ENCODE assay signal across 10 cellular contexts in genomic region chr9:129143461-129143927, GRCh38. TPM values are rescaled to one million over a fixed set of nuclear protein-coding genes. Genes with fewer than 3 reads are reported as not detected.
DNase-seq lines count a peak whose midpoint lies in the region; ATAC-seq and TF ChIP-seq lines count a peak whose summit lies in the region.
"Had no signal": no experiment of that assay in that cellular context is flagged by ENCODE, and none has a peak within 500 bp of the region (broad histone marks: within the 10 kb centered on the region; RNA-seq: fewer than 3 reads in every experiment).

No MANE protein-coding gene starts in this region.

- H3K27me3 Mint-ChIP-seq in activated T-helper 1 cell treated with anti-CD3 and anti-CD28 coated beads, Interleukin-12 subunit alpha, Interleukin-12 subunit beta, Interleukin-2, Interleukin-4 antibody, amounts not matched to agents 30 ng/mL and 10 ng/mL and 1 ng/mL, durations not matched to agents 14 hours and 24 hours and 36 hours (ENCODE audit: insufficient read depth): no peaks in the 10 kb centered on the region
- H3K27me3 Mint-ChIP-seq: dendritic cell treated with granulocyte-macrophage colony-stimulating factor and Interleukin-4, amounts not matched to agents 40 ng/mL and 50 ng/mL, for 4 days; stimulated activated naive CD8-positive, alpha-beta T cell treated with anti-CD3 and anti-CD28 coated beads, Interleukin-15, Interleukin-2, amounts not matched to agents 100 ng/mL and 50 ng/mL, for 24 hours had no signal

- H3K4me3 Mint-ChIP-seq in activated T-helper 1 cell treated with anti-CD3 and anti-CD28 coated beads, Interleukin-12 subunit alpha, Interleukin-12 subunit beta, Interleukin-2, Interleukin-4 antibody, amounts not matched to agents 30 ng/mL and 10 ng/mL and 1 ng/mL, durations not matched to agents 14 hours and 24 hours and 36 hours: no peak overlapping the region
- H3K4me3 Mint-ChIP-seq: dendritic cell treated with granulocyte-macrophage colony-stimulating factor and Interleukin-4, amounts not matched to agents 40 ng/mL and 50 ng/mL, for 4 days; stimulated activated naive CD8-positive, alpha-beta T cell treated with anti-CD3 and anti-CD28 coated beads, Interleukin-15, Interleukin-2, amounts not matched to agents 100 ng/mL and 50 ng/mL, for 24 hours had no signal

- H3K27ac Mint-ChIP-seq in activated T-helper 1 cell treated with anti-CD3 and anti-CD28 coated beads, Interleukin-12 subunit alpha, Interleukin-12 subunit beta, Interleukin-2, Interleukin-4 antibody, amounts not matched to agents 30 ng/mL and 10 ng/mL and 1 ng/mL, durations not matched to agents 14 hours and 24 hours and 36 hours: peak overlapping the region; percentile 73
- H3K27ac Mint-ChIP-seq: dendritic cell treated with granulocyte-macrophage colony-stimulating factor and Interleukin-4, amounts not matched to agents 40 ng/mL and 50 ng/mL, for 4 days; stimulated activated naive CD8-positive, alpha-beta T cell treated with anti-CD3 and anti-CD28 coated beads, Interleukin-15, Interleukin-2, amounts not matched to agents 100 ng/mL and 50 ng/mL, for 24 hours had no signal

- DNase-seq in EL: peak; percentile 71
- no peak for DNase-seq in activated T-helper 1 cell treated with anti-CD3 and anti-CD28 coated beads, Interleukin-12 subunit alpha, Interleukin-12 subunit beta, Interleukin-2, Interleukin-4 antibody, amounts not matched to agents 30 ng/mL and 10 ng/mL and 1 ng/mL, durations not matched to agents 14 hours and 24 hours and 36 hours (ENCODE audit: low spot score)
- peak; percentile 80 to 94 for DNase-seq in heart right ventricle
- no peak for DNase-seq in GOT3 (lab: John Stamatoyannopoulos, UW)
- no peak for DNase-seq in SW 1271 (lab: John Stamatoyannopoulos, UW)
- no peak for DNase-seq in AG20443 (ENCODE audit: low spot score)

- H3K27me3 ChIP-seq in heart right ventricle (no peaks in the 10 kb centered on the region), rectal smooth muscle tissue (ENCODE audit: control insufficient read depth, insufficient read depth, low read length) (no peaks in the 10 kb centered on the region)

- no peaks in the 10 kb centered on the region for H3K9me3 Mint-ChIP-seq in activated T-helper 1 cell treated with anti-CD3 and anti-CD28 coated beads, Interleukin-12 subunit alpha, Interleukin-12 subunit beta, Interleukin-2, Interleukin-4 antibody, amounts not matched to agents 30 ng/mL and 10 ng/mL and 1 ng/mL, durations not matched to agents 14 hours and 24 hours and 36 hours
- H3K9me3 Mint-ChIP-seq: dendritic cell treated with granulocyte-macrophage colony-stimulating factor and Interleukin-4, amounts not matched to agents 40 ng/mL and 50 ng/mL, for 4 days; stimulated activated naive CD8-positive, alpha-beta T cell treated with anti-CD3 and anti-CD28 coated beads, Interleukin-15, Interleukin-2, amounts not matched to agents 100 ng/mL and 50 ng/mL, for 24 hours had no signal

- H3K27ac ChIP-seq in heart right ventricle: peak overlapping the region; percentile 100
- H3K27ac ChIP-seq in rectal smooth muscle tissue (ENCODE audit: low read depth, low read length): peak overlapping the region; percentile 100

- H3K9ac ChIP-seq in rectal smooth muscle tissue (ENCODE audit: low read length): peak overlapping the region; percentile 17

- ATAC-seq in heart right ventricle (peak; percentile 27 to 63 (median 48)), GM18907 (IDR thresholded peaks at IDR 0.05; ENCODE audit: unreplicated experiment) (no peak)

- H3K4me1 ChIP-seq in heart right ventricle (peaks cover 68 to 97% (median 94%) of the 10 kb centered on the region in 9 donors), rectal smooth muscle tissue (ENCODE audit: control insufficient read depth, insufficient read depth, low read length) (peaks cover 72% of the 10 kb centered on the region)

- intact Hi-C loops in activated T-helper 1 cell treated with anti-CD3 and anti-CD28 coated beads, Interleukin-12 subunit alpha, Interleukin-12 subunit beta, Interleukin-2, Interleukin-4 antibody, amounts not matched to agents 30 ng/mL and 10 ng/mL and 1 ng/mL, durations not matched to agents 14 hours and 24 hours and 36 hours (cut with micrococcal nuclease): loop anchor here (5.0 kb wide), 1 partner anchor 344 kb away; no protein-coding TSS in a partner anchor
- intact Hi-C loops in heart right ventricle (cut with DNase I): loop anchor here in 7 of 10 donors (1.0 to 10.0 kb wide), 7 partner anchors 31 to 351 kb away; partner anchors contain the start of gene IER5L (in 1 of the 7)

- peaks cover 32% of the 10 kb centered on the region for H3K4me1 Mint-ChIP-seq in activated T-helper 1 cell treated with anti-CD3 and anti-CD28 coated beads, Interleukin-12 subunit alpha, Interleukin-12 subunit beta, Interleukin-2, Interleukin-4 antibody, amounts not matched to agents 30 ng/mL and 10 ng/mL and 1 ng/mL, durations not matched to agents 14 hours and 24 hours and 36 hours (ENCODE audit: low read depth)

- no peaks in the 10 kb centered on the region for H3K9me3 ChIP-seq in heart right ventricle

- peaks cover 16% of the 10 kb centered on the region for H3K36me3 Mint-ChIP-seq in activated T-helper 1 cell treated with anti-CD3 and anti-CD28 coated beads, Interleukin-12 subunit alpha, Interleukin-12 subunit beta, Interleukin-2, Interleukin-4 antibody, amounts not matched to agents 30 ng/mL and 10 ng/mL and 1 ng/mL, durations not matched to agents 14 hours and 24 hours and 36 hours (ENCODE audit: low read depth)

- H3K36me3 ChIP-seq in heart right ventricle (peaks cover 0 to 55% (median 2%) of the 10 kb centered on the region in 9 donors), rectal smooth muscle tissue (ENCODE audit: control insufficient read depth, insufficient read depth, low read length) (peaks cover 2% of the 10 kb centered on the region)

- peak overlapping the region in 8 of 10 donors; percentile 18 to 60 (median 54) for H3K4me3 ChIP-seq in heart right ventricle
- no peak overlapping the region for H3K4me3 ChIP-seq in rectal smooth muscle tissue (ENCODE audit: low read length)

- 7 to 12% methylated on average over 11 of the region's 11 CpGs for WGBS in heart right ventricle, 2 donors

- peak in 2 of 9 donors; percentile 11 to 19 for TF ChIP-seq CTCF in heart right ventricle (IDR thresholded peaks at IDR 0.05)

RNA-seq across cellular contexts. Expression of gene PTPA, which starts 32.3 kb away (rescaled TPM):
- 105 and 114 TPM in 2 replicates for total RNA-seq in activated T-helper 1 cell treated with anti-CD3 and anti-CD28 coated beads, Interleukin-12 subunit alpha, Interleukin-12 subunit beta, Interleukin-2, Interleukin-4 antibody, amounts not matched to agents 30 ng/mL and 10 ng/mL and 1 ng/mL, durations not matched to agents 14 hours and 24 hours and 36 hours
- total RNA-seq in heart right ventricle: 100 to 1,000 TPM; 169 to 227 (median 187) TPM
- polyA plus RNA-seq in heart right ventricle: 100 to 1,000 TPM; 106 to 176 TPM

RNA-seq across cellular contexts. Expression of gene CRAT, which starts 32.9 kb away (rescaled TPM):
- total RNA-seq in activated T-helper 1 cell treated with anti-CD3 and anti-CD28 coated beads, Interleukin-12 subunit alpha, Interleukin-12 subunit beta, Interleukin-2, Interleukin-4 antibody, amounts not matched to agents 30 ng/mL and 10 ng/mL and 1 ng/mL, durations not matched to agents 14 hours and 24 hours and 36 hours: 9.9 and 10.0 TPM in 2 replicates
- 10 to 100 TPM; 67.0 to 84.7 (median 74.1) TPM for total RNA-seq in heart right ventricle
- 10 to 100 TPM; 19.5 to 48.5 TPM for polyA plus RNA-seq in heart right ventricle

RNA-seq across cellular contexts. Expression of gene IER5L, which starts 34.6 kb away (rescaled TPM):
- total RNA-seq in activated T-helper 1 cell treated with anti-CD3 and anti-CD28 coated beads, Interleukin-12 subunit alpha, Interleukin-12 subunit beta, Interleukin-2, Interleukin-4 antibody, amounts not matched to agents 30 ng/mL and 10 ng/mL and 1 ng/mL, durations not matched to agents 14 hours and 24 hours and 36 hours: 14.4 TPM in 2 replicates
- 10 to 100 TPM in 1 of 10 donors, 1 to 10 TPM in 9; 1.2 to 13.7 (median 5.6) TPM for total RNA-seq in heart right ventricle
- 10 to 100 TPM in 1 of 2 donors, 1 to 10 TPM in 1; 5.0 to 26.3 TPM for polyA plus RNA-seq in heart right ventricle

Comparison
In these comparisons a context has a peak if more than half of its experiments do, and no peak if none do; other contexts are left out.
1. DNase-seq: peak in EL (single experiment) and heart right ventricle (2 of 2); none in activated T-helper 1 cell treated with anti-CD3 and anti-CD28 coated beads, Interleukin-12 subunit alpha, Interleukin-12 subunit beta, Interleukin-2, Interleukin-4 antibody, amounts not matched to agents 30 ng/mL and 10 ng/mL and 1 ng/mL, durations not matched to agents 14 hours and 24 hours and 36 hours (single experiment), GOT3 (single experiment), SW 1271 (0 of 2) and AG20443 (single experiment).